Comparison of ENCODE assay signal across 26 cellular contexts in genomic region chr6:167661456-167662103, GRCh38.
DNase-seq lines count a peak whose midpoint lies in the region; ATAC-seq and TF ChIP-seq lines count a peak whose summit lies in the region.
"Had no signal": no experiment of that assay in that cellular context is flagged by ENCODE, and none has a peak within 500 bp of the region (broad histone marks: within the 10 kb centered on the region; RNA-seq: fewer than 3 reads in every experiment).

No MANE protein-coding gene starts in this region.

- H3K27me3 Mint-ChIP-seq in activated T-cell treated with anti-CD3 and anti-CD28 coated beads, Interleukin-2, amount 50 U/mL, for 72 hours (ENCODE audit: low read depth): peaks cover 7% of the 10 kb centered on the region
- no peaks in the 10 kb centered on the region for H3K27me3 Mint-ChIP-seq in activated CD4-positive, alpha-beta T cell treated with anti-CD3 and anti-CD28 coated beads, Interleukin-2, amount 10 ng/mL, durations not matched to agents 7 days and 5 days
- H3K27me3 Mint-ChIP-seq: activated naive CD8-positive, alpha-beta T cell treated with anti-CD3 and anti-CD28 coated beads, Interleukin-2, amount 10 ng/mL, durations not matched to agents 7 days and 5 days; activated T-helper 17 cell treated with anti-CD3 and anti-CD28 coated beads, Interleukin-2, amount 50 U/mL, for 72 hours; CD8-positive, alpha-beta memory T cell had no signal

- H3K4me3 ChIP-seq in epithelial cell of proximal tubule (ENCODE audit: low read depth, low read length): peak overlapping the region; percentile 12
- no peak overlapping the region for H3K4me3 ChIP-seq in mesodermal cell (ENCODE audit: extremely low read depth, insufficient read depth, low read length, poor library complexity, severe bottlenecking)
- H3K4me3 ChIP-seq: colonic mucosa, esophagus muscularis mucosa, Peyer's patch had no signal

- H3K9me3 Mint-ChIP-seq in activated T-cell treated with anti-CD3 and anti-CD28 coated beads, Interleukin-2, amount 50 U/mL, for 72 hours: no peaks in the 10 kb centered on the region
- peaks cover 4% of the 10 kb centered on the region for H3K9me3 Mint-ChIP-seq in activated CD4-positive, alpha-beta T cell treated with anti-CD3 and anti-CD28 coated beads, Interleukin-2, amount 10 ng/mL, durations not matched to agents 7 days and 5 days
- H3K9me3 Mint-ChIP-seq: activated naive CD8-positive, alpha-beta T cell treated with anti-CD3 and anti-CD28 coated beads, Interleukin-2, amount 10 ng/mL, durations not matched to agents 7 days and 5 days; activated T-helper 17 cell treated with anti-CD3 and anti-CD28 coated beads, Interleukin-2, amount 50 U/mL, for 72 hours; CD8-positive, alpha-beta memory T cell; effector memory CD8-positive, alpha-beta T cell had no signal

- peaks cover 9% of the 10 kb centered on the region for H3K9me3 ChIP-seq in mesodermal cell (ENCODE audit: control insufficient read depth, low read length)
- H3K9me3 ChIP-seq: colonic mucosa, esophagus muscularis mucosa, Peyer's patch had no signal

- no peaks in the 10 kb centered on the region for H3K36me3 ChIP-seq in mesodermal cell (ENCODE audit: control insufficient read depth, insufficient read depth, low read length)
- H3K36me3 ChIP-seq: colonic mucosa, esophagus muscularis mucosa, Peyer's patch had no signal

- ATAC-seq in sciatic nerve: peak; percentile 70
- ATAC-seq in activated T-cell treated with anti-CD3 and anti-CD28 coated beads, Interleukin-2, amount 50 U/mL, for 72 hours (replicated peaks in 1 of 2): no peak
- ATAC-seq: activated T-helper 17 cell treated with anti-CD3 and anti-CD28 coated beads, Interleukin-2, amount 50 U/mL, for 72 hours; effector memory CD8-positive, alpha-beta T cell had no signal

- no peak for TF ChIP-seq CTCF in epithelial cell of proximal tubule (conservative IDR thresholded peaks at IDR 0.05; ENCODE audit: low read depth, low read length)

- CTCF ChIA-PET in activated CD4-positive, alpha-beta T cell treated with anti-CD3 and anti-CD28 coated beads, Interleukin-2, amount 10 ng/mL, durations not matched to agents 7 days and 5 days (lab: Charles Lee): no interaction called here

- peak; percentile 30 for DNase-seq in DMS53 (lab: John Stamatoyannopoulos, UW)
- DNase-seq in DMS53 treated with DMSO at 0.1 percent for 48 hours (lab: John Stamatoyannopoulos, UW; ENCODE audit: unreplicated experiment): no peak
- no peak for DNase-seq in epithelial cell of proximal tubule (ENCODE audit: low read depth)
- no peak for DNase-seq in sciatic nerve (ENCODE audit: low spot score)
- no peak for DNase-seq in activated effector memory CD4-positive, alpha-beta T cell treated with anti-CD3 and anti-CD28 coated beads, Interleukin-2, amount 50 U/mL, for 16 hours
- no peak for DNase-seq in activated T-cell treated with anti-CD3 and anti-CD28 coated beads, Interleukin-2, amount 50 U/mL, for 72 hours
- no peak for DNase-seq in activated CD4-positive, alpha-beta T cell treated with anti-CD3 and anti-CD28 coated beads, Interleukin-2, amount 10 ng/mL, durations not matched to agents 7 days and 5 days
- DNase-seq: activated naive CD8-positive, alpha-beta T cell treated with anti-CD3 and anti-CD28 coated beads, Interleukin-2, amount 10 ng/mL, durations not matched to agents 7 days and 5 days; CD8-positive, alpha-beta memory T cell; colonic mucosa; effector memory CD8-positive, alpha-beta T cell; HFFc6; IMR-90; midbrain; NCI-H2107; NCI-H510A treated with DMSO at 0.1 percent for 48 hours; NK-92 treated with Interleukin-12 subunit alpha and Interleukin-12 subunit beta, amount 100 ng/mL, for 24 hours; retina; stimulated activated CD8-positive, alpha-beta memory T cell treated with anti-CD3 and anti-CD28 coated beads, Interleukin-4, amount 100 ng/mL, for 48 hours; T-helper 2 cell; trophoblast cell had no signal

- intact Hi-C loops in sciatic nerve (cut with DNase I): no loop called here

- H3K4me3 Mint-ChIP-seq in activated T-cell treated with anti-CD3 and anti-CD28 coated beads, Interleukin-2, amount 50 U/mL, for 72 hours: no peak overlapping the region
- H3K4me3 Mint-ChIP-seq in activated CD4-positive, alpha-beta T cell treated with anti-CD3 and anti-CD28 coated beads, Interleukin-2, amount 10 ng/mL, durations not matched to agents 7 days and 5 days: no peak overlapping the region
- H3K4me3 Mint-ChIP-seq: activated naive CD8-positive, alpha-beta T cell treated with anti-CD3 and anti-CD28 coated beads, Interleukin-2, amount 10 ng/mL, durations not matched to agents 7 days and 5 days; activated T-helper 17 cell treated with anti-CD3 and anti-CD28 coated beads, Interleukin-2, amount 50 U/mL, for 72 hours; CD8-positive, alpha-beta memory T cell; effector memory CD8-positive, alpha-beta T cell; HFFc6 had no signal

- H3K36me3 Mint-ChIP-seq in activated T-cell treated with anti-CD3 and anti-CD28 coated beads, Interleukin-2, amount 50 U/mL, for 72 hours (ENCODE audit: insufficient read depth in 2 of 2): no peaks in the 10 kb centered on the region
- H3K36me3 Mint-ChIP-seq in activated CD4-positive, alpha-beta T cell treated with anti-CD3 and anti-CD28 coated beads, Interleukin-2, amount 10 ng/mL, durations not matched to agents 7 days and 5 days (ENCODE audit: low read depth): no peaks in the 10 kb centered on the region
- H3K36me3 Mint-ChIP-seq: activated naive CD8-positive, alpha-beta T cell treated with anti-CD3 and anti-CD28 coated beads, Interleukin-2, amount 10 ng/mL, durations not matched to agents 7 days and 5 days; CD8-positive, alpha-beta memory T cell had no signal

- no peak overlapping the region for H3K27ac Mint-ChIP-seq in activated T-cell treated with anti-CD3 and anti-CD28 coated beads, Interleukin-2, amount 50 U/mL, for 72 hours
- H3K27ac Mint-ChIP-seq in activated CD4-positive, alpha-beta T cell treated with anti-CD3 and anti-CD28 coated beads, Interleukin-2, amount 10 ng/mL, durations not matched to agents 7 days and 5 days: no peak overlapping the region
- H3K27ac Mint-ChIP-seq: activated naive CD8-positive, alpha-beta T cell treated with anti-CD3 and anti-CD28 coated beads, Interleukin-2, amount 10 ng/mL, durations not matched to agents 7 days and 5 days; activated T-helper 17 cell treated with anti-CD3 and anti-CD28 coated beads, Interleukin-2, amount 50 U/mL, for 72 hours; CD8-positive, alpha-beta memory T cell; effector memory CD8-positive, alpha-beta T cell; HFFc6 had no signal

- peak overlapping the region; percentile 45 for H3K27ac ChIP-seq in mesodermal cell (ENCODE audit: low read depth, low read length, severe bottlenecking)
- H3K27ac ChIP-seq: 22Rv1, colonic mucosa, esophagus muscularis mucosa, Peyer's patch had no signal

- H3K4me1 Mint-ChIP-seq in activated T-cell treated with anti-CD3 and anti-CD28 coated beads, Interleukin-2, amount 50 U/mL, for 72 hours (ENCODE audit: low read depth): no peaks in the 10 kb centered on the region
- no peaks in the 10 kb centered on the region for H3K4me1 Mint-ChIP-seq in activated CD4-positive, alpha-beta T cell treated with anti-CD3 and anti-CD28 coated beads, Interleukin-2, amount 10 ng/mL, durations not matched to agents 7 days and 5 days
- H3K4me1 Mint-ChIP-seq: activated naive CD8-positive, alpha-beta T cell treated with anti-CD3 and anti-CD28 coated beads, Interleukin-2, amount 10 ng/mL, durations not matched to agents 7 days and 5 days; activated T-helper 17 cell treated with anti-CD3 and anti-CD28 coated beads, Interleukin-2, amount 50 U/mL, for 72 hours; CD8-positive, alpha-beta memory T cell had no signal

- peaks cover 21% of the 10 kb centered on the region for H3K4me1 ChIP-seq in mesodermal cell (ENCODE audit: control insufficient read depth, insufficient read depth, low read length, poor library complexity, severe bottlenecking)
- H3K4me1 ChIP-seq: colonic mucosa, Peyer's patch had no signal

- WGBS in mesodermal cell (ENCODE audit: insufficient coverage in 2 of 2), 2 experiments: 92% methylated on average over 4 to 6 of the region's 9 CpGs

- POLR2A ChIA-PET in activated CD4-positive, alpha-beta T cell treated with anti-CD3 and anti-CD28 coated beads, Interleukin-2, amount 10 ng/mL, durations not matched to agents 7 days and 5 days (lab: Charles Lee): no interaction called here
